In genomic region chr2:74314107-74314506, GRCh38 we compare ENCODE assay signal across 24 cellular contexts.
"Had no signal": no experiment of that assay in that cellular context is flagged by ENCODE, and none has a peak within 500 bp of the region (broad histone marks: within the 10 kb centered on the region; RNA-seq: fewer than 3 reads in every experiment).

No MANE protein-coding gene starts in this region.

- H3K4me2 ChIP-seq: hepatocyte had no signal

- FAIRE-seq: endothelial cell of umbilical vein, pancreas, small intestine had no signal

- ATAC-seq: foreskin keratinocyte; gastroesophageal sphincter; heart left ventricle; left colon; left ventricle myocardium superior; natural killer cell; pancreas; right lobe of liver; stimulated activated naive B cell treated with anti-CD40 and anti-IgM and Interleukin-4, amounts not matched to agents 10 μg/mL and 1 μg/mL and 100 μg/mL, for 72 hours had no signal

- H3K27ac ChIP-seq: colonic mucosa, esophagus muscularis mucosa, foreskin keratinocyte, gastroesophageal sphincter, heart left ventricle, hepatocyte, neutrophil, pancreas, right lobe of liver, thoracic aorta, transverse colon, vagina had no signal

- DNase-seq: colonic mucosa; effector memory CD4-positive, alpha-beta T cell; foreskin keratinocyte; heart left ventricle; islet precursor cell; kidney glomerular epithelial cell; left colon; left ventricle myocardium superior; natural killer cell; pancreas; right lobe of liver; small intestine; stimulated activated CD4-positive, alpha-beta T cell treated with anti-CD3 and anti-CD28 coated beads, Interleukin-15, amount 100 ng/mL, for 24 hours; stimulated activated CD4-positive, alpha-beta T cell treated with anti-CD3 and anti-CD28 coated beads, Interleukin-2, amount 100 ng/mL, for 48 hours; stimulated activated naive B cell treated with anti-CD40 and anti-IgM and Interleukin-4, amounts not matched to agents 10 μg/mL and 1 μg/mL and 100 μg/mL, for 72 hours; transverse colon had no signal

- H3K36me3 ChIP-seq: colonic mucosa, neutrophil, pancreas, right lobe of liver, thoracic aorta, transverse colon, vagina had no signal

- H3K9me3 ChIP-seq: colonic mucosa, esophagus muscularis mucosa, gastroesophageal sphincter, heart left ventricle, neutrophil, pancreas, right lobe of liver, thoracic aorta, transverse colon, vagina had no signal

- H2AFZ ChIP-seq: hepatocyte had no signal

- H3K4me3 ChIP-seq: colonic mucosa, esophagus muscularis mucosa, gastroesophageal sphincter, heart left ventricle, hepatocyte, lung, pancreas, right lobe of liver, thoracic aorta, transverse colon, vagina had no signal

- H3K79me2 ChIP-seq: hepatocyte had no signal

- H3K27me3 ChIP-seq: colonic mucosa, esophagus muscularis mucosa, gastroesophageal sphincter, heart left ventricle, hepatocyte, neutrophil, pancreas, right lobe of liver, transverse colon, vagina had no signal

- H3K4me1 ChIP-seq: colonic mucosa, esophagus muscularis mucosa, foreskin keratinocyte, gastroesophageal sphincter, pancreas, transverse colon, vagina had no signal
